In genomic region chr22:17097062-17097461, GRCh38 we compare ENCODE assay signal across 16 cellular contexts.
DNase-seq lines count a peak whose midpoint lies in the region; ATAC-seq and TF ChIP-seq lines count a peak whose summit lies in the region.
"Had no signal": no experiment of that assay in that cellular context is flagged by ENCODE, and none has a peak within 500 bp of the region (broad histone marks: within the 10 kb centered on the region; RNA-seq: fewer than 3 reads in every experiment).

No MANE protein-coding gene starts in this region.

- peaks cover 75% of the 10 kb centered on the region for H3K36me3 ChIP-seq in neutrophil

- H3K27me3 ChIP-seq in neutrophil, result no peaks in the 10 kb centered on the region

- H3K27ac ChIP-seq in neutrophil, result peak overlapping the region; percentile 85

- peaks cover 99 to 100% of the 10 kb centered on the region in 2 experiments for H3K4me1 ChIP-seq in neutrophil (ENCODE audit: control insufficient read depth in 1 of 2, insufficient read depth in 1 of 2, low read depth in 1 of 2, low read length in 1 of 2)

- peak overlapping the region; percentile 60 to 65 for H3K4me3 ChIP-seq in neutrophil (ENCODE audit: low read depth in 1 of 2, low read length in 1 of 2)

- no peaks in the 10 kb centered on the region for H3K9me3 ChIP-seq in neutrophil

- TF ChIP-seq CTCF in GM20000 (IDR thresholded peaks at IDR 0.05; ENCODE audit: extremely low read depth, missing control alignments) (no peak), neutrophil (IDR thresholded peaks at IDR 0.05) (no peak)

- DNase-seq in activated effector memory CD4-positive, alpha-beta T cell treated with anti-CD3 and anti-CD28 coated beads, Interleukin-2, amount 50 U/mL, for 16 hours, result peak; percentile 48
- no peak for DNase-seq in activated effector memory CD4-positive, alpha-beta T cell treated with Interleukin-2 at 50 U/mL for 16 hours
- peak; percentile 5 for DNase-seq in GM20000 (ENCODE audit: low spot score)
- peak; percentile 87 for DNase-seq in NCI-H69 (lab: John Stamatoyannopoulos, UW)
- no peak for DNase-seq in NCI-H510A treated with DMSO at 0.1 percent for 48 hours (lab: John Stamatoyannopoulos, UW)
- DNase-seq: activated CD4-positive, CD25-positive, alpha-beta regulatory T cell treated with anti-CD3 and anti-CD28 coated beads, Interleukin-2, amount 50 U/mL, for 72 hours; activated naive CD4-positive, alpha-beta T cell treated with anti-CD3 and anti-CD28 coated beads for 36 hours; left colon; NCI-H1105; NCI-H446 treated with DMSO at 0.1 percent for 48 hours; SIG-M5; stimulated activated CD4-positive, alpha-beta T cell treated with anti-CD3 and anti-CD28 coated beads, Interleukin-4, amount 100 ng/mL, for 24 hours; T-helper 9 cell had no signal

- ATAC-seq in GM21390 (IDR thresholded peaks at IDR 0.05; ENCODE audit: unreplicated experiment) (no peak), GM21723 (IDR thresholded peaks at IDR 0.05; ENCODE audit: unreplicated experiment) (no peak)
- ATAC-seq: left colon had no signal

Comparison
In these comparisons a context has a peak if more than half of its experiments do, and no peak if none do; other contexts are left out.
1. DNase-seq: peak in activated effector memory CD4-positive, alpha-beta T cell treated with anti-CD3 and anti-CD28 coated beads, Interleukin-2, amount 50 U/mL, for 16 hours (single experiment), GM20000 (single experiment) and NCI-H69 (single experiment); none in activated effector memory CD4-positive, alpha-beta T cell treated with Interleukin-2 at 50 U/mL for 16 hours (single experiment) and NCI-H510A treated with DMSO at 0.1 percent for 48 hours (single experiment).